In genomic region chr2:224819075-224819474, GRCh38 we compare ENCODE assay signal across 18 cellular contexts.
DNase-seq lines count a peak whose midpoint lies in the region; ATAC-seq and TF ChIP-seq lines count a peak whose summit lies in the region.
"Had no signal": no experiment of that assay in that cellular context is flagged by ENCODE, and none has a peak within 500 bp of the region (broad histone marks: within the 10 kb centered on the region; RNA-seq: fewer than 3 reads in every experiment).

No MANE protein-coding gene starts in this region.

- H3K27ac ChIP-seq in GM23248 = no peak overlapping the region
- H3K27ac ChIP-seq: BLaER1 treated with 17β-estradiol and CSF1 and Interleukin-3, amounts not matched to agents 10 nM and 100 nM; esophagus squamous epithelium; Peyer's patch had no signal

- H3K4me1 Mint-ChIP-seq in activated CD8-positive, alpha-beta T cell treated with anti-CD3 and anti-CD28 coated beads for 36 hours (ENCODE audit: low read depth) = peaks cover 8% of the 10 kb centered on the region
- no peaks in the 10 kb centered on the region for H3K4me1 Mint-ChIP-seq in memory B cell

- H3K9me3 Mint-ChIP-seq in activated CD8-positive, alpha-beta T cell treated with anti-CD3 and anti-CD28 coated beads for 36 hours = no peaks in the 10 kb centered on the region
- no peaks in the 10 kb centered on the region for H3K9me3 Mint-ChIP-seq in memory B cell
- H3K9me3 Mint-ChIP-seq: activated B cell treated with CpG ODN at 0.5 μM for 24 hours had no signal

- peaks cover 49% of the 10 kb centered on the region for H3F3A ChIP-seq in GM23248 (ENCODE audit: insufficient read depth)

- H3K9me3 ChIP-seq in GM23248 (ENCODE audit: low read depth) = no peaks in the 10 kb centered on the region
- H3K9me3 ChIP-seq: esophagus squamous epithelium, Peyer's patch had no signal

- no peaks in the 10 kb centered on the region for H4K20me1 ChIP-seq in GM23248 (ENCODE audit: insufficient read depth)
- H4K20me1 ChIP-seq: BLaER1 treated with 17β-estradiol and CSF1 and Interleukin-3, amounts not matched to agents 10 nM and 100 nM had no signal

- intact Hi-C loops in activated CD8-positive, alpha-beta T cell treated with anti-CD3 and anti-CD28 coated beads for 36 hours (cut with micrococcal nuclease) = no loop called here

- WGBS in GM23248 (ENCODE audit: low coverage in 1 of 2, low lambda C conversion rate in 2 of 2, missing lambda C conversion rate in 2 of 2), 2 experiments = 95 to 100% methylated on average over 2 of the region's 2 CpGs

- no peaks in the 10 kb centered on the region for H3K9me2 ChIP-seq in GM23248 (ENCODE audit: insufficient read depth)

- no peak overlapping the region for H3K4me3 Mint-ChIP-seq in activated CD8-positive, alpha-beta T cell treated with anti-CD3 and anti-CD28 coated beads for 36 hours
- H3K4me3 Mint-ChIP-seq in memory B cell = no peak overlapping the region
- H3K4me3 Mint-ChIP-seq: activated B cell treated with CpG ODN at 0.5 μM for 24 hours had no signal

- no peaks in the 10 kb centered on the region for H3K27me3 ChIP-seq in GM23248 (replicated peaks; ENCODE audit: insufficient read depth)
- H3K27me3 ChIP-seq: BLaER1 treated with 17β-estradiol and CSF1 and Interleukin-3, amounts not matched to agents 10 nM and 100 nM; esophagus squamous epithelium; Peyer's patch had no signal

- CTCF ChIA-PET in activated CD8-positive, alpha-beta T cell treated with anti-CD3 and anti-CD28 coated beads for 36 hours (lab: Charles Lee) = interaction anchor here (1.6 kb wide), 1 partner anchor 34 kb away, joined by 5 read pairs; no protein-coding TSS in a partner anchor

- H3K4me2 ChIP-seq in GM23248 (ENCODE audit: unreplicated experiment) = peak overlapping the region; percentile 38
- H3K4me2 ChIP-seq: BLaER1 treated with 17β-estradiol and CSF1 and Interleukin-3, amounts not matched to agents 10 nM and 100 nM had no signal

- peaks cover 67% of the 10 kb centered on the region for H3K36me3 Mint-ChIP-seq in activated CD8-positive, alpha-beta T cell treated with anti-CD3 and anti-CD28 coated beads for 36 hours (ENCODE audit: low read depth)
- peaks cover 32% of the 10 kb centered on the region for H3K36me3 Mint-ChIP-seq in memory B cell

- no peak for ATAC-seq in activated CD8-positive, alpha-beta T cell treated with anti-CD3 and anti-CD28 coated beads for 36 hours
- ATAC-seq in memory B cell (ENCODE audit: low read depth) (no peak), HG02884 (IDR thresholded peaks at IDR 0.05; ENCODE audit: unreplicated experiment) (no peak)

- DNase-seq in GM23248 (no peak), NCI-H2029 (lab: John Stamatoyannopoulos, UW) (peak; percentile 87), memory B cell (ENCODE audit: low spot score in 2 of 2) (no peak), GM13977 (ENCODE audit: low spot score) (no peak), DMS 273 (lab: John Stamatoyannopoulos, UW; ENCODE audit: unreplicated experiment) (no peak)
- no peak for DNase-seq in activated CD8-positive, alpha-beta T cell treated with anti-CD3 and anti-CD28 coated beads for 36 hours
- DNase-seq: activated B cell treated with CpG ODN at 0.5 μM for 24 hours; activated CD8-positive, alpha-beta memory T cell treated with anti-CD3 and anti-CD28 coated beads, Interleukin-2, amount 50 U/mL, for 4 hours; amniotic stem cell; DND-41; esophagus squamous epithelium; GOT3; head of caudate nucleus; kidney; Peyer's patch; posterior cingulate gyrus had no signal

- POLR2A ChIA-PET in activated CD8-positive, alpha-beta T cell treated with anti-CD3 and anti-CD28 coated beads for 36 hours (lab: Charles Lee) = no interaction called here

- H3K4me3 ChIP-seq in GM23248 = no peak overlapping the region
- H3K4me3 ChIP-seq: BLaER1 treated with 17β-estradiol and CSF1 and Interleukin-3, amounts not matched to agents 10 nM and 100 nM; esophagus squamous epithelium; Peyer's patch had no signal

- TF ChIP-seq CTCF in activated CD8-positive, alpha-beta T cell treated with anti-CD3 and anti-CD28 coated beads for 36 hours (IDR thresholded peaks at IDR 0.05) = no peak
- TF ChIP-seq CTCF in GM13977 (IDR thresholded peaks at IDR 0.05; ENCODE audit: extremely low read depth, insufficient read depth, missing control alignments) = no peak

- peak overlapping the region; percentile 73 for H3K27ac Mint-ChIP-seq in activated CD8-positive, alpha-beta T cell treated with anti-CD3 and anti-CD28 coated beads for 36 hours
- H3K27ac Mint-ChIP-seq in memory B cell = peak overlapping the region; percentile 37
- H3K27ac Mint-ChIP-seq: activated B cell treated with CpG ODN at 0.5 μM for 24 hours had no signal

- H3K9ac ChIP-seq in GM23248 = no peak overlapping the region
- H3K9ac ChIP-seq: BLaER1 treated with 17β-estradiol and CSF1 and Interleukin-3, amounts not matched to agents 10 nM and 100 nM had no signal

- H2AFZ ChIP-seq in GM23248 = no peak overlapping the region

- in situ Hi-C loops in GM23248 (cut with MboI) = no loop called here
- in situ Hi-C loops in GM13977 (cut with MboI; ENCODE audit: low pct_unique_long_range_greater_than_20kb, low sequenced_read_pairs, unreplicated experiment) = no loop called here

- peaks cover 28% of the 10 kb centered on the region for H3K36me3 ChIP-seq in GM23248 (ENCODE audit: low read depth)

- no peaks in the 10 kb centered on the region for H3K79me2 ChIP-seq in GM23248 (ENCODE audit: insufficient read depth)

- no peaks in the 10 kb centered on the region for H3K27me3 Mint-ChIP-seq in activated CD8-positive, alpha-beta T cell treated with anti-CD3 and anti-CD28 coated beads for 36 hours
- H3K27me3 Mint-ChIP-seq in memory B cell = no peaks in the 10 kb centered on the region
- H3K27me3 Mint-ChIP-seq: activated B cell treated with CpG ODN at 0.5 μM for 24 hours had no signal

- peaks cover 33% of the 10 kb centered on the region for H3K4me1 ChIP-seq in GM23248 (ENCODE audit: insufficient read depth)
- H3K4me1 ChIP-seq: BLaER1 treated with 17β-estradiol and CSF1 and Interleukin-3, amounts not matched to agents 10 nM and 100 nM; esophagus squamous epithelium; Peyer's patch had no signal
